Comparison of ENCODE assay signal across 8 cellular contexts in genomic region chr17:5583426-5584382, GRCh38. TPM values are rescaled to one million over a fixed set of nuclear protein-coding genes. Genes with fewer than 3 reads are reported as not detected.
DNase-seq lines count a peak whose midpoint lies in the region; ATAC-seq and TF ChIP-seq lines count a peak whose summit lies in the region.

No MANE protein-coding gene starts in this region.

- no peak for TF ChIP-seq POLR2A in spleen (IDR thresholded peaks at IDR 0.05)

- peaks cover 69% of the 10 kb centered on the region for H3K4me1 Mint-ChIP-seq in activated naive CD4-positive, alpha-beta T cell treated with anti-CD3 and anti-CD28 coated beads for 36 hours (ENCODE audit: low read depth)

- CTCF ChIA-PET in activated naive CD4-positive, alpha-beta T cell treated with anti-CD3 and anti-CD28 coated beads for 36 hours (lab: Charles Lee): interaction anchor here (0.6 to 1.3 kb wide), 4 partner anchors 14 to 838 kb away, joined by 3 to 7 read pairs (median 3); no protein-coding TSS in a partner anchor

- ATAC-seq in RWPE2 (ENCODE audit: low read depth) (peak; percentile 0; the same call in 1 of the 3 replicates), GM18873 (IDR thresholded peaks at IDR 0.05; ENCODE audit: low FRiP score, unreplicated experiment) (no peak), HG03571 (IDR thresholded peaks at IDR 0.05; ENCODE audit: unreplicated experiment) (no peak)

- H3K27me3 ChIP-seq in RWPE2 (ENCODE audit: insufficient read depth, poor library complexity, severe bottlenecking) (no peaks in the 10 kb centered on the region), spleen (replicated peaks in 1 of 7) (no peaks in the 10 kb centered on the region)

- H3K36me3 Mint-ChIP-seq in activated naive CD4-positive, alpha-beta T cell treated with anti-CD3 and anti-CD28 coated beads for 36 hours (ENCODE audit: low read depth): peaks cover 31% of the 10 kb centered on the region

- H3K4me3 ChIP-seq in RWPE2 (ENCODE audit: severe bottlenecking) (peak overlapping the region; percentile 38), spleen (peak overlapping the region; percentile 40 to 78 (median 52))

- 24 to 40% (median 34%) methylated on average over 12 to 21 of the region's 21 CpGs for WGBS in spleen, 5 donors

- H3K36me3 ChIP-seq in RWPE2 (ENCODE audit: low read depth) (peaks cover 39% of the 10 kb centered on the region), spleen (peaks cover 0 to 40% (median 26%) of the 10 kb centered on the region in 6 donors)

- H3K27ac Mint-ChIP-seq in activated naive CD4-positive, alpha-beta T cell treated with anti-CD3 and anti-CD28 coated beads for 36 hours: peak overlapping the region; percentile 98

- no peaks in the 10 kb centered on the region for H3K27me3 Mint-ChIP-seq in activated naive CD4-positive, alpha-beta T cell treated with anti-CD3 and anti-CD28 coated beads for 36 hours (ENCODE audit: low read depth)

- intact Hi-C loops in activated naive CD4-positive, alpha-beta T cell treated with anti-CD3 and anti-CD28 coated beads for 36 hours (cut with micrococcal nuclease): loop anchor here (1.0 to 10.0 kb wide), 9 partner anchors 57 to 1069 kb away; partner anchors contain the start of genes C17orf100, DERL2, MED31 and MIS12
- intact Hi-C loops in spleen (cut with DNase I; ENCODE audit: low total_unique reads): no loop called here

- H3K4me3 Mint-ChIP-seq in activated naive CD4-positive, alpha-beta T cell treated with anti-CD3 and anti-CD28 coated beads for 36 hours: peak overlapping the region; percentile 94

- DNase-seq in activated naive CD4-positive, alpha-beta T cell treated with anti-CD3 and anti-CD28 coated beads for 36 hours: peak; percentile 36
- DNase-seq in activated naive CD4-positive, alpha-beta T cell treated with Interleukin-2 at 50 U/mL for 16 hours: no peak
- DNase-seq in RWPE2 (ENCODE audit: low spot score): no peak
- DNase-seq in fibroblast of peridontal ligament (ENCODE audit: extremely low read depth): peak; percentile 31
- peak; percentile 85 for DNase-seq in spleen
- DNase-seq in anterior cingulate cortex (lab: John Stamatoyannopoulos, UW): no peak

- H3K27ac ChIP-seq in RWPE2 (ENCODE audit: poor library complexity, severe bottlenecking) (peak overlapping the region; percentile 91), spleen (peak overlapping the region; percentile 83 to 95 (median 90))

- TF ChIP-seq CTCF in RWPE2 (IDR thresholded peaks at IDR 0.05; ENCODE audit: poor library complexity, severe bottlenecking) (no peak), spleen (IDR thresholded peaks at IDR 0.05 in 8 of 11, conservative IDR thresholded peaks at IDR 0.05 in 3 of 11) (peak in 1 of 11 experiments; percentile 5)

- no peaks in the 10 kb centered on the region for H3K9me3 Mint-ChIP-seq in activated naive CD4-positive, alpha-beta T cell treated with anti-CD3 and anti-CD28 coated beads for 36 hours

- H3K4me1 ChIP-seq in RWPE2 (ENCODE audit: insufficient read depth, poor library complexity, severe bottlenecking) (peaks cover 27% of the 10 kb centered on the region), spleen (peaks cover 17 to 85% (median 68%) of the 10 kb centered on the region in 6 donors)

- H3K9me3 ChIP-seq in RWPE2 (ENCODE audit: severe bottlenecking) (no peaks in the 10 kb centered on the region), spleen (peaks cover 0 to 4% (median 0%) of the 10 kb centered on the region in 8 donors)

RNA-seq across cellular contexts. Expression of gene NLRP1, which starts 0.6 kb away (rescaled TPM):
- 10 to 100 TPM; 44.9 to 49.4 TPM for total RNA-seq in activated naive CD4-positive, alpha-beta T cell treated with anti-CD3 and anti-CD28 coated beads for 36 hours
- 100 to 1,000 TPM in 2 of 7 donors, 10 to 100 TPM in 5; 71.1 to 145 (median 79.0) TPM for total RNA-seq in spleen
- 10 to 100 TPM; 34.7 to 68.1 (median 62.0) TPM for polyA plus RNA-seq in spleen

Comparison
In these comparisons a context has a peak if more than half of its experiments do, and no peak if none do; other contexts are left out.
1. DNase-seq: peak in activated naive CD4-positive, alpha-beta T cell treated with anti-CD3 and anti-CD28 coated beads for 36 hours (single experiment), fibroblast of peridontal ligament (single experiment) and spleen (single experiment); none in activated naive CD4-positive, alpha-beta T cell treated with Interleukin-2 at 50 U/mL for 16 hours (single experiment), RWPE2 (single experiment) and anterior cingulate cortex (0 of 58).